ENCODE assay signal across 9 cellular contexts in genomic region chr2:201882353-201883095, GRCh38.
DNase-seq lines count a peak whose midpoint lies in the region; ATAC-seq, FAIRE-seq and TF ChIP-seq lines count a peak whose summit lies in the region.
"Had no signal": no experiment of that assay in that cellular context is flagged by ENCODE, and none has a peak within 500 bp of the region (broad histone marks: within the 10 kb centered on the region; RNA-seq: fewer than 3 reads in every experiment).

No MANE protein-coding gene starts in this region.

- H3K4me1 Mint-ChIP-seq in T-helper 2 cell treated with Interferon-gamma antibody and Interleukin-4, amounts not matched to agents 5 μg/mL and 100 μg/mL, for 36 hours (ENCODE audit: low read depth) = peaks cover 10% of the 10 kb centered on the region

- no peaks in the 10 kb centered on the region for H3K36me3 Mint-ChIP-seq in T-helper 2 cell treated with Interferon-gamma antibody and Interleukin-4, amounts not matched to agents 5 μg/mL and 100 μg/mL, for 36 hours (ENCODE audit: low read depth)

- ATAC-seq in HG03139 (IDR thresholded peaks at IDR 0.05; ENCODE audit: unreplicated experiment) (peak; percentile 46), HG03565 (IDR thresholded peaks at IDR 0.05; ENCODE audit: unreplicated experiment) (no peak), GM21717 (IDR thresholded peaks at IDR 0.05; ENCODE audit: unreplicated experiment) (no peak)

- no peak overlapping the region for H3K27ac Mint-ChIP-seq in T-helper 2 cell treated with Interferon-gamma antibody and Interleukin-4, amounts not matched to agents 5 μg/mL and 100 μg/mL, for 36 hours

- no peak for TF ChIP-seq CTCF in kidney (IDR thresholded peaks at IDR 0.05; ENCODE audit: borderline replicate concordance, extremely low read depth, insufficient read depth)

- H3K9me3 Mint-ChIP-seq in T-helper 2 cell treated with Interferon-gamma antibody and Interleukin-4, amounts not matched to agents 5 μg/mL and 100 μg/mL, for 36 hours = no peaks in the 10 kb centered on the region

- DNase-seq in DMS 273 (lab: John Stamatoyannopoulos, UW; ENCODE audit: unreplicated experiment) (peak; percentile 49), DMS 273 treated with DMSO at 0.1 percent for 48 hours (lab: John Stamatoyannopoulos, UW) (no peak), kidney (peak; percentile 61), middle frontal gyrus (ENCODE audit: extremely low spot score, low spot score) (no peak)
- no peak for DNase-seq in T-helper 2 cell treated with Interferon-gamma antibody and Interleukin-4, amounts not matched to agents 5 μg/mL and 100 μg/mL, for 36 hours (ENCODE audit: low spot score)

- no peak for FAIRE-seq in kidney (lab: Jason Lieb, UNC)

- H3K27ac ChIP-seq in kidney (ENCODE audit: low read depth in 2 of 2, low read length in 2 of 2) = no peak overlapping the region
- H3K27ac ChIP-seq: 22Rv1 had no signal

- H3K4me1 ChIP-seq in kidney (ENCODE audit: control insufficient read depth in 1 of 2, insufficient read depth in 1 of 2, low read depth in 1 of 2, low read length in 2 of 2) = peaks cover 3 to 17% of the 10 kb centered on the region in 2 donors

- H3K36me3 ChIP-seq in kidney (ENCODE audit: control insufficient read depth in 1 of 2, insufficient read depth in 2 of 2, low read length in 2 of 2) = no peaks in the 10 kb centered on the region

- no peaks in the 10 kb centered on the region for H3K9me3 ChIP-seq in kidney (ENCODE audit: control insufficient read depth in 1 of 2, low read length in 2 of 2)

- intact Hi-C loops in kidney (cut with DNase I) = no loop called here

- H3K4me3 Mint-ChIP-seq in T-helper 2 cell treated with Interferon-gamma antibody and Interleukin-4, amounts not matched to agents 5 μg/mL and 100 μg/mL, for 36 hours = peak overlapping the region; percentile 27

- H3K4me3 ChIP-seq in kidney (ENCODE audit: low read length in 2 of 2) = no peak overlapping the region

- no peak overlapping the region for H3K9ac ChIP-seq in kidney (ENCODE audit: low read length in 2 of 2)

- H3K27me3 Mint-ChIP-seq in T-helper 2 cell treated with Interferon-gamma antibody and Interleukin-4, amounts not matched to agents 5 μg/mL and 100 μg/mL, for 36 hours (ENCODE audit: low read depth) = peaks cover 66% of the 10 kb centered on the region

Comparison
In these comparisons a context has a peak if more than half of its experiments do, and no peak if none do; other contexts are left out.
1. DNase-seq: peak in DMS 273 (single experiment) and kidney (single experiment); none in DMS 273 treated with DMSO at 0.1 percent for 48 hours (single experiment), T-helper 2 cell treated with Interferon-gamma antibody and Interleukin-4, amounts not matched to agents 5 μg/mL and 100 μg/mL, for 36 hours (single experiment) and middle frontal gyrus (single experiment).